ENCODE assay signal across 10 cellular contexts in the genomic region with DNA sequence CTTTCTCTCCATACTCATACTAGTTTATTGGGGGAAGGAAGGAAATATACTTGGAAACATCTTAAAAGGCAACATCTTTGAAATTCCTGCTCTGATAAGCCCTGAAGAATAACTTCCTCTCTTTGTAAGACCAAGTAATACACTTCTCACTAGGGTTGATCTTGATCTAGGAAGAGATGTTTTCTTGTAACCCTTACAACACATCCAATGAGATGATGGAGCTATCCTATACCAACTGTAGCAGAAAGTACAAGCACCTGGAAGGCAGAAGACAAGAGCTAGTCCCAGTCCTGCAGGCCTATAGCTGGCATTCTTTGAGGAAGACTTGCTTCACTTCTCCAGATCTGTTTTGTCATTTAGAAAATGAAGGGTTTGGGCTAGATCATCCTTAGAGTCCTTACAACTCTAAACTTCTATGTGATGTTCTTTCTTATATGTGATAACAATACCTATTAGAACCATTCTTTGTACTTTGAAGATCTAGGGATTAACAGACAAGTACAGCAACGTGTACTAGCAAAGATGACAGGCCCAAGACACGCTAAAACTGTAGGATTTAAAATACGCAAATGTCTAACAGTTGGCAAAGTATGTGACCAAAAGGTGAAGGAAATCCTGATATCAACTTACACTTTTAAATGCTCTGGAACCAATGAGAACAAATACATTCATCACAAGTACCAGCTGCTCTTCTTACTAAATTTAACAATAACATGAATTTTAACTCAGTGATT. TPM values are rescaled to one million over a fixed set of nuclear protein-coding genes. Genes with fewer than 3 reads are reported as not detected.
DNase-seq lines count a peak whose midpoint lies in the region; ATAC-seq and TF ChIP-seq lines count a peak whose summit lies in the region.
"Had no signal": no experiment of that assay in that cellular context is flagged by ENCODE, and none has a peak within 500 bp of the region (broad histone marks: within the 10 kb centered on the region; RNA-seq: fewer than 3 reads in every experiment).

No MANE protein-coding gene starts in this region.

- ATAC-seq in activated CD8-positive, alpha-beta memory T cell treated with anti-CD3 and anti-CD28 coated beads, Interleukin-2, amount 10 ng/mL, durations not matched to agents 7 days and 5 days, result no peak
- ATAC-seq in T-cell (replicated peaks in 1 of 4), result no peak

- no peak for DNase-seq in activated CD8-positive, alpha-beta memory T cell treated with anti-CD3 and anti-CD28 coated beads, Interleukin-2, amount 10 ng/mL, durations not matched to agents 7 days and 5 days
- no peak for DNase-seq in activated CD8-positive, alpha-beta memory T cell treated with anti-CD3 and anti-CD28 coated beads for 24 hours
- DNase-seq in T-cell, result no peak
- no peak for DNase-seq in glutamatergic neuron
- peak in 1 of 49 donors; percentile 34 for DNase-seq in substantia nigra (lab: John Stamatoyannopoulos, UW)
- no peak for DNase-seq in SHP77 treated with DMSO at 0.1 percent for 48 hours (lab: John Stamatoyannopoulos, UW)
- no peak for DNase-seq in activated gamma-delta T cell (lab: John Stamatoyannopoulos, UW)
- no peak for DNase-seq in NCI-H748 (lab: John Stamatoyannopoulos, UW; ENCODE audit: unreplicated experiment)
- DNase-seq: NCI-H1436 treated with DMSO at 0.1 percent for 48 hours had no signal

- peaks cover 61% of the 10 kb centered on the region for H3K4me1 Mint-ChIP-seq in activated CD8-positive, alpha-beta memory T cell treated with anti-CD3 and anti-CD28 coated beads, Interleukin-2, amount 10 ng/mL, durations not matched to agents 7 days and 5 days
- H3K4me1 Mint-ChIP-seq in T-cell (peaks cover 67 to 80% (median 76%) of the 10 kb centered on the region in 3 donors), glutamatergic neuron (ENCODE audit: low read depth, unreplicated experiment) (peaks cover 6% of the 10 kb centered on the region)

- H3K4me3 Mint-ChIP-seq in activated CD8-positive, alpha-beta memory T cell treated with anti-CD3 and anti-CD28 coated beads, Interleukin-2, amount 10 ng/mL, durations not matched to agents 7 days and 5 days, result peak overlapping the region; percentile 94
- H3K4me3 Mint-ChIP-seq in T-cell (peak overlapping the region; percentile 92 to 95 (median 92)), glutamatergic neuron (ENCODE audit: unreplicated experiment) (peak overlapping the region; percentile 91)

- no peak for TF ChIP-seq CTCF in glutamatergic neuron (IDR thresholded peaks at IDR 0.05; ENCODE audit: partially characterized antibody, unreplicated experiment)

- peaks cover 37% of the 10 kb centered on the region for H3K36me3 Mint-ChIP-seq in activated CD8-positive, alpha-beta memory T cell treated with anti-CD3 and anti-CD28 coated beads, Interleukin-2, amount 10 ng/mL, durations not matched to agents 7 days and 5 days
- H3K36me3 Mint-ChIP-seq in T-cell (peaks cover 3% of the 10 kb centered on the region), glutamatergic neuron (ENCODE audit: unreplicated experiment) (no peaks in the 10 kb centered on the region)

- CTCF ChIA-PET in activated CD8-positive, alpha-beta memory T cell treated with anti-CD3 and anti-CD28 coated beads, Interleukin-2, amount 10 ng/mL, durations not matched to agents 7 days and 5 days (lab: Charles Lee), result interaction anchor here (0.6 to 6.2 kb wide), 16 partner anchors 13 to 1035 kb away, joined by 3 to 68 read pairs (median 8); no protein-coding TSS in a partner anchor
- CTCF ChIA-PET in T-cell (lab: Charles Lee), result interaction anchor here (0.6 to 5.3 kb wide), 23 partner anchors 8 to 196 kb away, joined by 3 to 50 read pairs (median 4); no protein-coding TSS in a partner anchor

- no peaks in the 10 kb centered on the region for H3K27me3 Mint-ChIP-seq in activated CD8-positive, alpha-beta memory T cell treated with anti-CD3 and anti-CD28 coated beads, Interleukin-2, amount 10 ng/mL, durations not matched to agents 7 days and 5 days
- H3K27me3 Mint-ChIP-seq in T-cell, result no peaks in the 10 kb centered on the region
- peaks cover 9% of the 10 kb centered on the region for H3K27me3 Mint-ChIP-seq in glutamatergic neuron (ENCODE audit: unreplicated experiment)

- H3K27ac Mint-ChIP-seq in activated CD8-positive, alpha-beta memory T cell treated with anti-CD3 and anti-CD28 coated beads, Interleukin-2, amount 10 ng/mL, durations not matched to agents 7 days and 5 days, result peak overlapping the region; percentile 93
- H3K27ac Mint-ChIP-seq in T-cell, result peak overlapping the region; percentile 99
- H3K27ac Mint-ChIP-seq in glutamatergic neuron (ENCODE audit: unreplicated experiment), result no peak overlapping the region

- no peaks in the 10 kb centered on the region for H3K9me3 Mint-ChIP-seq in activated CD8-positive, alpha-beta memory T cell treated with anti-CD3 and anti-CD28 coated beads, Interleukin-2, amount 10 ng/mL, durations not matched to agents 7 days and 5 days (ENCODE audit: low read depth)
- H3K9me3 Mint-ChIP-seq in T-cell, result no peaks in the 10 kb centered on the region
- H3K9me3 Mint-ChIP-seq in glutamatergic neuron (ENCODE audit: unreplicated experiment), result peaks cover 7% of the 10 kb centered on the region

- peak overlapping the region; percentile 83 for H3K27ac ChIP-seq in substantia nigra (ENCODE audit: low read depth, low read length, poor library complexity, severe bottlenecking)
- H3K27ac ChIP-seq: BLaER1 had no signal

- POLR2A ChIA-PET in T-cell (lab: Charles Lee), result interaction anchor here (0.5 to 2.7 kb wide), 24 partner anchors 8 to 1098 kb away, joined by 3 to 18 read pairs (median 4); no protein-coding TSS in a partner anchor

RNA-seq across cellular contexts. Expression of gene ANKRD44, which starts 1.8 kb away (rescaled TPM):
- 100 to 1,000 TPM; 210 to 249 TPM for total RNA-seq in activated CD8-positive, alpha-beta memory T cell treated with anti-CD3 and anti-CD28 coated beads, Interleukin-2, amount 10 ng/mL, durations not matched to agents 7 days and 5 days
- 100 to 1,000 TPM; 225 to 333 (median 238) TPM for total RNA-seq in T-cell
- 12.0 TPM for total RNA-seq in glutamatergic neuron (ENCODE audit: unreplicated experiment)

Comparison
In these comparisons a context has a peak if more than half of its experiments do, and no peak if none do; other contexts are left out.
1. RNA of gene ANKRD44, which starts 1.8 kb away (total RNA-seq): 210 to 249 TPM in activated CD8-positive, alpha-beta memory T cell treated with anti-CD3 and anti-CD28 coated beads, Interleukin-2, amount 10 ng/mL, durations not matched to agents 7 days and 5 days and 225 to 333 TPM in T-cell; 12.0 TPM in glutamatergic neuron (single experiment); every median in the first group is over 10 times any median in the second.
2. Peak in every context shown above with its lines, with median percentiles within 50 percentile points of each other: H3K4me3 Mint-ChIP-seq.